Comparison of ENCODE assay signal across 8 cellular contexts in genomic region chr1:2641381-2642130, GRCh38. TPM values are rescaled to one million over a fixed set of nuclear protein-coding genes. Genes with fewer than 3 reads are reported as not detected.
DNase-seq lines count a peak whose midpoint lies in the region; ATAC-seq and TF ChIP-seq lines count a peak whose summit lies in the region.

No MANE protein-coding gene starts in this region.

- H3K27ac ChIP-seq in OCI-LY7 (ENCODE audit: low read depth, low read length, poor library complexity, severe bottlenecking), result no peak overlapping the region

- ATAC-seq in GM21447 (IDR thresholded peaks at IDR 0.05; ENCODE audit: unreplicated experiment), result no peak

- H4K20me1 ChIP-seq in OCI-LY7 (ENCODE audit: insufficient read depth, low read length), result no peaks in the 10 kb centered on the region

- peak overlapping the region; percentile 69 for H3K4me2 ChIP-seq in OCI-LY7 (ENCODE audit: low read length)

- H3K9me3 ChIP-seq in ES-I3 (ENCODE audit: control insufficient read depth, insufficient read depth, low read length) (peaks cover 3% of the 10 kb centered on the region; the same call in 1 of the 2 replicates), OCI-LY7 (ENCODE audit: low read length) (peaks cover 9% of the 10 kb centered on the region; the same call in 1 of the 2 replicates)

- peak overlapping the region; percentile 73; the same call in 1 of the 2 replicates for H3K9ac ChIP-seq in ES-I3 (ENCODE audit: low read depth, low read length)

- H3K4me1 Mint-ChIP-seq in progenitor cell of endocrine pancreas (ENCODE audit: low read depth), result peaks cover 3% of the 10 kb centered on the region

- DNase-seq in OCI-LY7 (ENCODE audit: low spot score) (no peak), epithelial cell of esophagus (ENCODE audit: low read depth) (no peak), progenitor cell of endocrine pancreas (ENCODE audit: low spot score, unreplicated experiment) (no peak), AG08396 (ENCODE audit: low spot score) (no peak), NCI-H1694 treated with DMSO at 0.1 percent for 48 hours (lab: John Stamatoyannopoulos, UW) (no peak)
- DNase-seq in stimulated activated naive CD4-positive, alpha-beta T cell treated with Interleukin-2 at 50 U/mL for 16 hours (lab: John Stamatoyannopoulos, UW), result no peak

- H3K27me3 Mint-ChIP-seq in progenitor cell of endocrine pancreas, result peaks cover 24% of the 10 kb centered on the region

- H3K9me2 ChIP-seq in OCI-LY7 (ENCODE audit: insufficient read depth, low read length), result no peaks in the 10 kb centered on the region

- H3K4me1 ChIP-seq in ES-I3 (ENCODE audit: insufficient read depth, low read length) (no peaks in the 10 kb centered on the region), OCI-LY7 (ENCODE audit: insufficient read depth, low read length, poor library complexity, severe bottlenecking) (peaks cover 10% of the 10 kb centered on the region)

- H3K27ac Mint-ChIP-seq in progenitor cell of endocrine pancreas, result no peak overlapping the region

- CTCF ChIA-PET in OCI-LY7 (lab: Charles Lee; ENCODE audit: unreplicated experiment), result no interaction called here

- no peaks in the 10 kb centered on the region for H3K79me2 ChIP-seq in OCI-LY7 (ENCODE audit: insufficient read depth, low read depth, low read length)

- no peaks in the 10 kb centered on the region for H3K36me3 Mint-ChIP-seq in progenitor cell of endocrine pancreas (ENCODE audit: insufficient read depth)

- peak overlapping the region; percentile 81 for H3K4me3 Mint-ChIP-seq in progenitor cell of endocrine pancreas (ENCODE audit: low read depth)

- H2AFZ ChIP-seq in OCI-LY7 (ENCODE audit: low read length), result no peak overlapping the region

- peaks cover 4% of the 10 kb centered on the region for H3K9me3 Mint-ChIP-seq in progenitor cell of endocrine pancreas (ENCODE audit: low read depth)

- H3K36me3 ChIP-seq in ES-I3 (ENCODE audit: insufficient read depth, low read length) (no peaks in the 10 kb centered on the region), OCI-LY7 (ENCODE audit: insufficient read depth, low read length) (no peaks in the 10 kb centered on the region)

- TF ChIP-seq CTCF in OCI-LY7 (conservative IDR thresholded peaks at IDR 0.05; ENCODE audit: low read length) (no peak), epithelial cell of esophagus (IDR thresholded peaks at IDR 0.05; ENCODE audit: insufficient read depth, low read depth, low read length, missing control alignments) (no peak), progenitor cell of endocrine pancreas (IDR thresholded peaks at IDR 0.05; ENCODE audit: unreplicated experiment) (no peak)

- no TSS peak for BruUV-seq in OCI-LY7 (replicated peaks; lab: Mats Ljungman, UMichigan)

- intact Hi-C loops in OCI-LY7 (cut with micrococcal nuclease; ENCODE audit: unreplicated experiment), result no loop called here

- H3K4me3 ChIP-seq in OCI-LY7 (ENCODE audit: low read depth, low read length, poor library complexity, severe bottlenecking), result peak overlapping the region; percentile 76
- peak overlapping the region; percentile 58 for H3K4me3 ChIP-seq in epithelial cell of esophagus (ENCODE audit: low read length)

- POLR2A ChIA-PET in OCI-LY7 (lab: Charles Lee), result no interaction called here

RNA-seq across cellular contexts. Expression of gene MMEL1, which starts 8.7 kb away (rescaled TPM):
- not detected in 2 replicates for total RNA-seq in OCI-LY7 (2014; rRNA removed; shearing (Covaris generic))
- total RNA-seq in OCI-LY7 (2022) (not detected in 2 replicates), progenitor cell of endocrine pancreas (0.64 and 0.93 TPM in 2 replicates)

RNA-seq across cellular contexts. Expression of gene PRXL2B, which starts 55.0 kb away (rescaled TPM):
- 7.0 and 10.4 TPM in 2 replicates for total RNA-seq in OCI-LY7 (2014; rRNA removed; shearing (Covaris generic))
- total RNA-seq in OCI-LY7 (2022), result 4.8 and 5.2 TPM in 2 replicates
- total RNA-seq in progenitor cell of endocrine pancreas, result 32.0 and 36.4 TPM in 2 replicates
